20 cellular contexts compared by ENCODE assay signal in the genomic region with DNA sequence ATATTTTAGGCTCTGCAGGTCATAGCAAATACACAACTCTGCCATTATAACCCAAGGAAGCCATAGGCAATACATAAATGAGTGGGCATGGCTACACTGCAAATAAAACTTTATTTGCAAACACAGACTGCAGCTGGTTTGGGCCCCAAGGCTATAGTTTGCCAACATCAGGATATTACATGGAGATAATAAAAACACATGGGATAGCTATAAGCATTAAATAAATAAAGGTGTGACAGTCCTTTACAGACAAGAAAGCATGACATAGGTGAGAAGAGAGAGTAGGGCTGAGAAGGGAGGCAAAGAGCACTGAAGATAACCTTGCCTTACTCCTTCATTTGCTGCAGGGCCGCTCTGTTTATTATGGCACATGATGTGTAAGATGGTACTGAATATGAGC.
DNase-seq lines count a peak whose midpoint lies in the region; ATAC-seq, FAIRE-seq and TF ChIP-seq lines count a peak whose summit lies in the region.
"Had no signal": no experiment of that assay in that cellular context is flagged by ENCODE, and none has a peak within 500 bp of the region (broad histone marks: within the 10 kb centered on the region; RNA-seq: fewer than 3 reads in every experiment).

No MANE protein-coding gene starts in this region.

- no peaks in the 10 kb centered on the region for H3K9me1 ChIP-seq in K562 (ENCODE audit: control insufficient read depth, insufficient read depth, low read length)

- H3K27ac Mint-ChIP-seq in CD14-positive monocyte, result no peak overlapping the region
- H3K27ac Mint-ChIP-seq: CD4-positive, alpha-beta memory T cell; HFFc6 had no signal

- H4K20me1 ChIP-seq in K562 (replicated peaks; ENCODE audit: control insufficient read depth, insufficient read depth, low read length), result no peaks in the 10 kb centered on the region
- no peaks in the 10 kb centered on the region for H4K20me1 ChIP-seq in hepatocyte (ENCODE audit: insufficient read depth, poor library complexity, severe bottlenecking)

- H3K36me3 Mint-ChIP-seq in CD14-positive monocyte, result no peaks in the 10 kb centered on the region
- H3K36me3 Mint-ChIP-seq: CD4-positive, alpha-beta memory T cell had no signal

- intact Hi-C loops in K562 (cut with micrococcal nuclease) (no loop called here), CD14-positive monocyte (cut with micrococcal nuclease) (no loop called here)

- no peak for FAIRE-seq in K562 (lab: Jason Lieb, UNC)
- no peak for FAIRE-seq in small intestine (lab: Jason Lieb, UNC)
- FAIRE-seq: A549 had no signal

- no TSS peak for BruUV-seq in K562 (replicated peaks; lab: Mats Ljungman, UMichigan)

- no peak overlapping the region for H2AFZ ChIP-seq in K562 (ENCODE audit: low read depth, low read length)
- H2AFZ ChIP-seq in hepatocyte, result no peak overlapping the region

- H3K4me1 ChIP-seq in K562 (replicated peaks in 1 of 2; ENCODE audit: control insufficient read depth in 2 of 2, insufficient read depth in 2 of 2, low read length in 2 of 2) (no peaks in the 10 kb centered on the region), hepatocyte (ENCODE audit: insufficient read depth) (no peaks in the 10 kb centered on the region), small intestine (ENCODE audit: control insufficient read depth in 2 of 2, insufficient read depth in 1 of 2, low read depth in 1 of 2, low read length in 1 of 2) (no peaks in the 10 kb centered on the region)
- H3K4me1 ChIP-seq: A549 had no signal

- TF ChIP-seq CTCF in LNCaP clone FGC (IDR thresholded peaks at IDR 0.05; ENCODE audit: control insufficient read depth, extremely low read depth, insufficient read depth) (no peak), K562 (IDR thresholded peaks at IDR 0.05 in 2 of 3, conservative IDR thresholded peaks at IDR 0.05 in 1 of 3; ENCODE audit: insufficient read depth in 2 of 3, low read depth in 1 of 3, low read length in 3 of 3) (no peak), hepatocyte (IDR thresholded peaks at IDR 0.05; ENCODE audit: poor library complexity) (no peak), CD14-positive monocyte (IDR thresholded peaks at IDR 0.05) (no peak)

- CTCF ChIA-PET in K562 (lab: Yijun Ruan, JAX; ENCODE audit: low intra/inter-chr PET ratio), result no interaction called here

- in situ Hi-C loops in K562 (cut with MboI), result no loop called here

- H3K27me3 ChIP-seq in K562 (ENCODE audit: control insufficient read depth in 2 of 2, insufficient read depth in 2 of 2, low read length in 2 of 2), result no peaks in the 10 kb centered on the region
- no peaks in the 10 kb centered on the region for H3K27me3 ChIP-seq in hepatocyte
- H3K27me3 ChIP-seq in small intestine (ENCODE audit: control insufficient read depth in 2 of 2, insufficient read depth in 2 of 2, low read length in 2 of 2), result no peaks in the 10 kb centered on the region

- no peaks in the 10 kb centered on the region for H3K4me1 Mint-ChIP-seq in CD14-positive monocyte

- H3K4me2 ChIP-seq in K562 (ENCODE audit: insufficient read depth, low read length) (no peak overlapping the region), hepatocyte (no peak overlapping the region)
- H3K4me2 ChIP-seq: A549 had no signal

- H3K9me2 ChIP-seq in hepatocyte (replicated peaks; ENCODE audit: insufficient read depth), result no peaks in the 10 kb centered on the region

- H3K4me3 ChIP-seq in LNCaP clone FGC (ENCODE audit: low read depth, low read length) (no peak overlapping the region), K562 (no peak overlapping the region), hepatocyte (no peak overlapping the region), small intestine (ENCODE audit: low read depth in 1 of 2, low read length in 2 of 2) (no peak overlapping the region)
- H3K4me3 ChIP-seq: A549 had no signal

- TF ChIP-seq RAD21 in K562 (CRISPR knock-in tag; conservative IDR thresholded peaks at IDR 0.05 in 1 of 2, IDR thresholded peaks at IDR 0.05 in 1 of 2), result no peak

- no peak overlapping the region for H3K9ac ChIP-seq in K562 (ENCODE audit: insufficient read depth in 1 of 2, low read depth in 2 of 2, low read length in 2 of 2)

- WGBS in K562 (ENCODE audit: insufficient coverage, low coverage, missing lambda C conversion rate), result 5% methylated on average over 1 of the region's 1 CpG
- 77% methylated on average over 1 of the region's 1 CpG for WGBS in hepatocyte (ENCODE audit: low lambda C conversion rate, missing lambda C conversion rate)
- WGBS in small intestine, 3 donors, result 40 to 73% (median 52%) methylated on average over 1 of the region's 1 CpG

- DNase-seq in LNCaP clone FGC (ENCODE audit: low read depth) (peak; percentile 28), K562 (ENCODE audit: extremely low read depth in 1 of 4, low spot score in 3 of 4) (no peak), hepatocyte (ENCODE audit: low spot score) (peak; percentile 29), small intestine (peak; percentile 41), CD14-positive monocyte (ENCODE audit: low spot score) (no peak)
- DNase-seq: AML-193; CD4-positive, alpha-beta memory T cell; DMS153; DMS79; GDM1; GOT3; H7; HFFc6 had no signal

- no peaks in the 10 kb centered on the region for H3K9me3 Mint-ChIP-seq in CD14-positive monocyte

- no peak overlapping the region for H3K27ac ChIP-seq in K562 (ENCODE audit: extremely low read depth, low read depth, low read length)
- peak overlapping the region; percentile 64 for H3K27ac ChIP-seq in hepatocyte
- no peak overlapping the region for H3K27ac ChIP-seq in small intestine (ENCODE audit: low read depth in 1 of 2, low read length in 1 of 2)
- H3K27ac ChIP-seq: 22Rv1, A549, C4-2B, HL-60 had no signal

- H3K9me3 ChIP-seq in K562 (replicated peaks; ENCODE audit: control insufficient read depth, insufficient read depth, low read depth, low read length) (no peaks in the 10 kb centered on the region), hepatocyte (ENCODE audit: low read depth) (no peaks in the 10 kb centered on the region), small intestine (ENCODE audit: control insufficient read depth, low read depth) (no peaks in the 10 kb centered on the region)
- H3K9me3 ChIP-seq: A549 had no signal

- POLR2A ChIA-PET in K562 (lab: Yijun Ruan, JAX), result no interaction called here

- H3K79me2 ChIP-seq in K562 (ENCODE audit: control insufficient read depth, insufficient read depth, low read length) (no peaks in the 10 kb centered on the region), hepatocyte (no peaks in the 10 kb centered on the region)

- H3K27me3 Mint-ChIP-seq in CD14-positive monocyte (ENCODE audit: low read depth in 3 of 3), result peaks cover 1 to 13% (median 2%) of the 10 kb centered on the region in 3 donors

- no peak for TF ChIP-seq POLR2A in K562 (conservative IDR thresholded peaks at IDR 0.05)

- no peak for ATAC-seq in K562
- no peak for ATAC-seq in HG03097 (IDR thresholded peaks at IDR 0.05; ENCODE audit: low FRiP score, unreplicated experiment)
- ATAC-seq in GM19023 (IDR thresholded peaks at IDR 0.05; ENCODE audit: unreplicated experiment), result no peak
- ATAC-seq: A549, HCT116 had no signal

- H3K36me3 ChIP-seq in K562 (ENCODE audit: control insufficient read depth, insufficient read depth, low read length) (no peaks in the 10 kb centered on the region), hepatocyte (replicated peaks; ENCODE audit: insufficient read depth, low read depth) (no peaks in the 10 kb centered on the region), small intestine (ENCODE audit: control insufficient read depth in 2 of 2, insufficient read depth in 2 of 2, low read length in 2 of 2) (no peaks in the 10 kb centered on the region)

- no peak for TF ChIP-seq EP300 in K562 (IDR thresholded peaks at IDR 0.05; ENCODE audit: low read length)

- H3K4me3 Mint-ChIP-seq in CD14-positive monocyte, result no peak overlapping the region
- H3K4me3 Mint-ChIP-seq: CD4-positive, alpha-beta memory T cell; HFFc6 had no signal

TF ChIP-seq in K562, 482 proteins besides CTCF, POLR2A, EP300 and RAD21 (continues in another document):
- no peak for TF ChIP-seq NEUROD1 (IDR thresholded peaks at IDR 0.05; ENCODE audit: borderline replicate concordance, low read depth, low read length, partially characterized antibody)

Comparison
In these comparisons a context has a peak if more than half of its experiments do, and no peak if none do; other contexts are left out.
1. DNase-seq: peak in LNCaP clone FGC (single experiment), hepatocyte (single experiment) and small intestine (single experiment); none in K562 (0 of 4) and CD14-positive monocyte (single experiment).